ENCODE assay signal across 1 cellular context in the genomic region with DNA sequence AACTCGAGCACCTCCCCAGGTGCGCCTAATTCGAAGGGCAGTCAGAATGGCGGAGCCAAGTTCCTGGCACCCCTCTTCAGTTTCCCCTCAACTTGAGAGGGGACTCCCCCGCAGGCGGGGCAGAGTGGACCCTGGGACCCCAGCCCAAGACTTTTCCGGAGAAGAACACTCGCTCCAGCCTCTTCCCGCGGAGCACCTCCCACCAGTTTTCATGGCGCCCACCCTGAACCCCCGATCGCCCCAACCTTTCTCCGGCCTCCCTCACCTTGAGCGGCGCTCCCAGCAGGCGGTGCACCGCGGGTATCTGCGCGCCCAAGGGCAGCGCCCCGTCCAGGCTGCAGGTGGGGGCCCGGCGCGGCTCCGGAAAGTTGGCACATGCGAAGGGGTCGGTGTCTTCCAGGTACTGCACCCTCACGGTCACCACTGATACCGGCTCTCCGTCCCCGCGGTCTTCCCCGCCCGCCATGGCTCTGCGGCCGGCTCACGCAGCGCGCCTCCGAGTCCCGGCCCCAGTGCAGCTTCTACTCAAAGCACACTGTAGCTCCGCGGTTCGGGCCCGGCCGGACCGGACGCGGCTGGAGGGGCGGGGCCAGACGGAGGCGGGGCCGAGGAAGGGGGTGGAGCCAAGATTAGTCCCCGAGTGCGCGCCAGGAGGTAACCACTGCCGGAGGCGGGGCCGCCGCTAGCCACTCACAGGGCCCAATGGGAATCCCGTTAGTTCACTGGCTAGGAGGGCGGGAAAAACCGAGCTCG.
TF ChIP-seq lines count a peak whose summit lies in the region.

TSS of gene FHOD1 (minus strand) at position 537 of the 753 bp plus-strand sequence. CDS start at position 466, 71 bp downstream.

TF ChIP-seq in HepG2, 621 proteins besides CTCF, POLR2A, EP300 and RAD21 (continued from another document and continues in another):
- TF ChIP-seq ZSCAN31 (CRISPR knock-in tag; IDR thresholded peaks at IDR 0.05; ENCODE audit: low read depth), result no peak
- TF ChIP-seq SRSF1 (optimal IDR thresholded peaks at IDR 0.05; ENCODE audit: low read depth, low read length), result no peak
- TF ChIP-seq ZNF468 (CRISPR knock-in tag; IDR thresholded peaks at IDR 0.05), result no peak
- no peak; the same call in 1 of the 2 replicates for TF ChIP-seq ZNF30 (CRISPR knock-in tag; IDR thresholded peaks at IDR 0.05)
- TF ChIP-seq ZNF646 (CRISPR knock-in tag; IDR thresholded peaks at IDR 0.05), result no peak
- TF ChIP-seq EEA1 (CRISPR knock-in tag; IDR thresholded peaks at IDR 0.05; ENCODE audit: borderline replicate concordance), result no peak
- no peak for TF ChIP-seq ZNF121 (CRISPR knock-in tag; IDR thresholded peaks at IDR 0.05)
- TF ChIP-seq, protein P1, sequence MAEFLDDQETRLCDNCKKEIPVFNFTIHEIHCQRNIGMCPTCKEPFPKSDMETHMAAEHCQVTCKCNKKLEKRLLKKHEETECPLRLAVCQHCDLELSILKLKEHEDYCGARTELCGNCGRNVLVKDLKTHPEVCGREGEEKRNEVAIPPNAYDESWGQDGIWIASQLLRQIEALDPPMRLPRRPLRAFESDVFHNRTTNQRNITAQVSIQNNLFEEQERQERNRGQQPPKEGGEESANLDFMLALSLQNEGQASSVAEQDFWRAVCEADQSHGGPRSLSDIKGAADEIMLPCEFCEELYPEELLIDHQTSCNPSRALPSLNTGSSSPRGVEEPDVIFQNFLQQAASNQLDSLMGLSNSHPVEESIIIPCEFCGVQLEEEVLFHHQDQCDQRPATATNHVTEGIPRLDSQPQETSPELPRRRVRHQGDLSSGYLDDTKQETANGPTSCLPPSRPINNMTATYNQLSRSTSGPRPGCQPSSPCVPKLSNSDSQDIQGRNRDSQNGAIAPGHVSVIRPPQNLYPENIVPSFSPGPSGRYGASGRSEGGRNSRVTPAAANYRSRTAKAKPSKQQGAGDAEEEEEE (CRISPR knock-in tag; IDR thresholded peaks at IDR 0.05; ENCODE audit: borderline replicate concordance), result no peak
- peak; percentile 82; the same call in 1 of the 2 replicates for TF ChIP-seq ZNF274 (CRISPR knock-in tag; IDR thresholded peaks at IDR 0.05)
- no peak for TF ChIP-seq ZNF713 (CRISPR knock-in tag; IDR thresholded peaks at IDR 0.05)
- TF ChIP-seq ELF1 (CRISPR knock-in tag; IDR thresholded peaks at IDR 0.05), result no peak
- TF ChIP-seq ZNF614 (CRISPR knock-in tag; IDR thresholded peaks at IDR 0.05; ENCODE audit: borderline replicate concordance), result no peak
- no peak; the same call in 1 of the 2 replicates for TF ChIP-seq BCL6 (CRISPR knock-in tag; IDR thresholded peaks at IDR 0.05)
- TF ChIP-seq ZNF598 (CRISPR knock-in tag; IDR thresholded peaks at IDR 0.05; ENCODE audit: borderline replicate concordance), result peak; percentile 54; the same call in 1 of the 2 replicates
- TF ChIP-seq, protein P2, sequence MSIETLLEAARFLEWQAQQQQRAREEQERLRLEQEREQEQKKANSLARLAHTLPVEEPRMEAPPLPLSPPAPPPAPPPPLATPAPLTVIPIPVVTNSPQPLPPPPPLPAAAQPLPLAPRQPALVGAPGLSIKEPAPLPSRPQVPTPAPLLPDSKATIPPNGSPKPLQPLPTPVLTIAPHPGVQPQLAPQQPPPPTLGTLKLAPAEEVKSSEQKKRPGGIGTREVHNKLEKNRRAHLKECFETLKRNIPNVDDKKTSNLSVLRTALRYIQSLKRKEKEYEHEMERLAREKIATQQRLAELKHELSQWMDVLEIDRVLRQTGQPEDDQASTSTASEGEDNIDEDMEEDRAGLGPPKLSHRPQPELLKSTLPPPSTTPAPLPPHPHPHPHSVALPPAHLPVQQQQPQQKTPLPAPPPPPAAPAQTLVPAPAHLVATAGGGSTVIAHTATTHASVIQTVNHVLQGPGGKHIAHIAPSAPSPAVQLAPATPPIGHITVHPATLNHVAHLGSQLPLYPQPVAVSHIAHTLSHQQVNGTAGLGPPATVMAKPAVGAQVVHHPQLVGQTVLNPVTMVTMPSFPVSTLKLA (IDR thresholded peaks at IDR 0.05), result no peak
- TF ChIP-seq U2AF1 (optimal IDR thresholded peaks at IDR 0.05; ENCODE audit: low read depth, low read length), result no peak
- TF ChIP-seq, protein P3, sequence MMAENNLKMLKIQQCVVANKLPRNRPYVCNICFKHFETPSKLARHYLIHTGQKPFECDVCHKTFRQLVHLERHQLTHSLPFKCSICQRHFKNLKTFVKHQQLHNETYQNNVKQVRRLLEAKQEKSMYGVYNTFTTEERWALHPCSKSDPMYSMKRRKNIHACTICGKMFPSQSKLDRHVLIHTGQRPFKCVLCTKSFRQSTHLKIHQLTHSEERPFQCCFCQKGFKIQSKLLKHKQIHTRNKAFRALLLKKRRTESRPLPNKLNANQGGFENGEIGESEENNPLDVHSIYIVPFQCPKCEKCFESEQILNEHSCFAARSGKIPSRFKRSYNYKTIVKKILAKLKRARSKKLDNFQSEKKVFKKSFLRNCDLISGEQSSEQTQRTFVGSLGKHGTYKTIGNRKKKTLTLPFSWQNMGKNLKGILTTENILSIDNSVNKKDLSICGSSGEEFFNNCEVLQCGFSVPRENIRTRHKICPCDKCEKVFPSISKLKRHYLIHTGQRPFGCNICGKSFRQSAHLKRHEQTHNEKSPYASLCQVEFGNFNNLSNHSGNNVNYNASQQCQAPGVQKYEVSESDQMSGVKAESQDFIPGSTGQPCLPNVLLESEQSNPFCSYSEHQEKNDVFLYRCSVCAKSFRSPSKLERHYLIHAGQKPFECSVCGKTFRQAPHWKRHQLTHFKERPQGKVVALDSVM (CRISPR knock-in tag; IDR thresholded peaks at IDR 0.05), result no peak
- peak; percentile 67; the same call in 1 of the 2 replicates for TF ChIP-seq KMT2B (CRISPR knock-in tag; IDR thresholded peaks at IDR 0.05)
- TF ChIP-seq, protein P4, sequence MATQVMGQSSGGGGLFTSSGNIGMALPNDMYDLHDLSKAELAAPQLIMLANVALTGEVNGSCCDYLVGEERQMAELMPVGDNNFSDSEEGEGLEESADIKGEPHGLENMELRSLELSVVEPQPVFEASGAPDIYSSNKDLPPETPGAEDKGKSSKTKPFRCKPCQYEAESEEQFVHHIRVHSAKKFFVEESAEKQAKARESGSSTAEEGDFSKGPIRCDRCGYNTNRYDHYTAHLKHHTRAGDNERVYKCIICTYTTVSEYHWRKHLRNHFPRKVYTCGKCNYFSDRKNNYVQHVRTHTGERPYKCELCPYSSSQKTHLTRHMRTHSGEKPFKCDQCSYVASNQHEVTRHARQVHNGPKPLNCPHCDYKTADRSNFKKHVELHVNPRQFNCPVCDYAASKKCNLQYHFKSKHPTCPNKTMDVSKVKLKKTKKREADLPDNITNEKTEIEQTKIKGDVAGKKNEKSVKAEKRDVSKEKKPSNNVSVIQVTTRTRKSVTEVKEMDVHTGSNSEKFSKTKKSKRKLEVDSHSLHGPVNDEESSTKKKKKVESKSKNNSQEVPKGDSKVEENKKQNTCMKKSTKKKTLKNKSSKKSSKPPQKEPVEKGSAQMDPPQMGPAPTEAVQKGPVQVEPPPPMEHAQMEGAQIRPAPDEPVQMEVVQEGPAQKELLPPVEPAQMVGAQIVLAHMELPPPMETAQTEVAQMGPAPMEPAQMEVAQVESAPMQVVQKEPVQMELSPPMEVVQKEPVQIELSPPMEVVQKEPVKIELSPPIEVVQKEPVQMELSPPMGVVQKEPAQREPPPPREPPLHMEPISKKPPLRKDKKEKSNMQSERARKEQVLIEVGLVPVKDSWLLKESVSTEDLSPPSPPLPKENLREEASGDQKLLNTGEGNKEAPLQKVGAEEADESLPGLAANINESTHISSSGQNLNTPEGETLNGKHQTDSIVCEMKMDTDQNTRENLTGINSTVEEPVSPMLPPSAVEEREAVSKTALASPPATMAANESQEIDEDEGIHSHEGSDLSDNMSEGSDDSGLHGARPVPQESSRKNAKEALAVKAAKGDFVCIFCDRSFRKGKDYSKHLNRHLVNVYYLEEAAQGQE (IDR thresholded peaks at IDR 0.05; ENCODE audit: borderline replicate concordance in 1 of 2, low read depth in 1 of 2, low read length in 2 of 2), result peak in 1 of 2 experiments; percentile 59; a peak in 1 of 4 replicates
- TF ChIP-seq RBM39 (IDR thresholded peaks at IDR 0.05; ENCODE audit: low read depth, low read length, poor library complexity, severe bottlenecking), result no peak
- no peak for TF ChIP-seq MTA3 (CRISPR knock-in tag; IDR thresholded peaks at IDR 0.05)
- TF ChIP-seq ARNT (IDR thresholded peaks at IDR 0.05), result no peak
- TF ChIP-seq FOXK1 (CRISPR knock-in tag; IDR thresholded peaks at IDR 0.05; ENCODE audit: borderline replicate concordance, low read depth), result peak; percentile 46; the same call in 1 of the 2 replicates
- TF ChIP-seq HBP1 (CRISPR knock-in tag; IDR thresholded peaks at IDR 0.05; ENCODE audit: low read depth), result no peak
- TF ChIP-seq ZNF710 (CRISPR knock-in tag; IDR thresholded peaks at IDR 0.05; ENCODE audit: borderline replicate concordance), result no peak
- TF ChIP-seq ZNF292 (CRISPR knock-in tag; IDR thresholded peaks at IDR 0.05; ENCODE audit: borderline replicate concordance, low read depth), result no peak
- no peak for TF ChIP-seq ZKSCAN5 (CRISPR knock-in tag; IDR thresholded peaks at IDR 0.05)
- peak; percentile 75; the same call in 1 of the 2 replicates for TF ChIP-seq CCDC6 (CRISPR knock-in tag; IDR thresholded peaks at IDR 0.05)
- peak; percentile 74; the same call in 1 of the 2 replicates for TF ChIP-seq MYNN (CRISPR knock-in tag; IDR thresholded peaks at IDR 0.05; ENCODE audit: low read depth)
- TF ChIP-seq ZNF326 (CRISPR knock-in tag; IDR thresholded peaks at IDR 0.05; ENCODE audit: borderline replicate concordance), result no peak
- no peak for TF ChIP-seq HOXA5 (CRISPR knock-in tag; IDR thresholded peaks at IDR 0.05)
- TF ChIP-seq ZNF501 (CRISPR knock-in tag; IDR thresholded peaks at IDR 0.05), result peak; percentile 86
- TF ChIP-seq HNRNPH1 (optimal IDR thresholded peaks at IDR 0.05; ENCODE audit: low read depth, low read length), result no peak
- TF ChIP-seq ZNF143 (CRISPR knock-in tag; IDR thresholded peaks at IDR 0.05), result peak; percentile 35; the same call in 1 of the 2 replicates
- TF ChIP-seq, protein P5, sequence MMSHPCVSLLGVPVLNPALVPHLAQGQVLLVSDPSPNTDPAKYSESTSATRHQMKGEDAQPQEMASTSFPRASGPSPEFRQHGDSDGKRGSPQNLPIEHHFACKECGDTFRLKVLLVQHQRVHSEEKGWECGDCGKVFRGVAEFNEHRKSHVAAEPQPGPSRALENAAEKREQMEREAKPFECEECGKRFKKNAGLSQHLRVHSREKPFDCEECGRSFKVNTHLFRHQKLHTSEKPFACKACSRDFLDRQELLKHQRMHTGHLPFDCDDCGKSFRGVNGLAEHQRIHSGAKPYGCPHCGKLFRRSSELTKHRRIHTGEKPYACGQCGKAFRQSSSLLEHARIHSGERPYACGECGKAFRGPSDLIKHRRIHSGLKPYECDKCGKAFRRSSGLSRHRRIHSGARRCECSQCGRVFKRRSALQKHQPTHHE (CRISPR knock-in tag; IDR thresholded peaks at IDR 0.05; ENCODE audit: borderline replicate concordance), result no peak
